20 cellular contexts compared by ENCODE assay signal in genomic region chr1:214361636-214362035, GRCh38.
DNase-seq lines count a peak whose midpoint lies in the region; ATAC-seq, FAIRE-seq and TF ChIP-seq lines count a peak whose summit lies in the region.
"Had no signal": no experiment of that assay in that cellular context is flagged by ENCODE, and none has a peak within 500 bp of the region (broad histone marks: within the 10 kb centered on the region; RNA-seq: fewer than 3 reads in every experiment).

No MANE protein-coding gene starts in this region.

- WGBS in K562 (ENCODE audit: insufficient coverage, low coverage, missing lambda C conversion rate) = 0% methylated on average over 1 of the region's 1 CpG
- WGBS in H9 (ENCODE audit: extremely low coverage, insufficient read length, low lambda C conversion rate) = no CpG with 5 or more reads among the region's 1 CpG

- H2AFZ ChIP-seq in K562 (ENCODE audit: low read depth, low read length) (0 out of 2 replicates have a peak overlapping the region, but pooled peaks have one; percentile 75), H9 (ENCODE audit: low read length) (no peak overlapping the region)

- H3T11ph ChIP-seq in H9 (ENCODE audit: low read length) = no peak overlapping the region

- FAIRE-seq in K562 (lab: Jason Lieb, UNC) = no peak
- FAIRE-seq: GM12878, GM19239 had no signal

- no peaks in the 10 kb centered on the region for H4K20me1 ChIP-seq in K562 (replicated peaks; ENCODE audit: control insufficient read depth, insufficient read depth, low read length)
- no peaks in the 10 kb centered on the region for H4K20me1 ChIP-seq in H9 (ENCODE audit: control insufficient read depth, insufficient read depth, insufficient read length)

- no peak overlapping the region for H3K9ac ChIP-seq in K562 (ENCODE audit: insufficient read depth in 1 of 2, low read depth in 2 of 2, low read length in 2 of 2)
- H3K9ac ChIP-seq in colonic mucosa (ENCODE audit: low read depth in 2 of 2, low read length in 2 of 2) = no peak overlapping the region
- H3K9ac ChIP-seq in H9 (ENCODE audit: extremely low read depth, insufficient read length, low read length) = no peak overlapping the region

- H3K9me1 ChIP-seq in K562 (ENCODE audit: control insufficient read depth, insufficient read depth, low read length) = no peaks in the 10 kb centered on the region

- no peak for TF ChIP-seq CTCF in left ventricle myocardium inferior (IDR thresholded peaks at IDR 0.05; ENCODE audit: borderline replicate concordance)
- TF ChIP-seq CTCF in K562 (IDR thresholded peaks at IDR 0.05 in 2 of 3, conservative IDR thresholded peaks at IDR 0.05 in 1 of 3; ENCODE audit: insufficient read depth in 2 of 3, low read depth in 1 of 3, low read length in 3 of 3) = no peak
- no peak for TF ChIP-seq CTCF in nephron progenitor cell (IDR thresholded peaks at IDR 0.05)
- TF ChIP-seq CTCF in tibial artery (IDR thresholded peaks at IDR 0.05) = no peak
- TF ChIP-seq CTCF in colonic mucosa (IDR thresholded peaks at IDR 0.05) = no peak
- TF ChIP-seq CTCF in H9 (conservative IDR thresholded peaks at IDR 0.05) = no peak

- TF ChIP-seq RAD21 in K562 (CRISPR knock-in tag; conservative IDR thresholded peaks at IDR 0.05 in 1 of 2, IDR thresholded peaks at IDR 0.05 in 1 of 2) = no peak

- in situ Hi-C loops in K562 (cut with MboI) = no loop called here

- H3K4me3 Mint-ChIP-seq in nephron progenitor cell (no peak overlapping the region), H9 (no peak overlapping the region)
- H3K4me3 Mint-ChIP-seq: CD4-positive, alpha-beta T cell had no signal

- no peak overlapping the region for H4K5ac ChIP-seq in H9 (ENCODE audit: insufficient read length, low read depth, low read length)

- intact Hi-C loops in left ventricle myocardium inferior (cut with micrococcal nuclease) = no loop called here
- intact Hi-C loops in Right ventricle myocardium superior (cut with DNase I) = no loop called here
- intact Hi-C loops in K562 (cut with micrococcal nuclease) = no loop called here
- intact Hi-C loops in tibial artery (cut with DNase I; ENCODE audit: low total_unique reads) = no loop called here
- intact Hi-C loops in colonic mucosa (cut with DNase I) = no loop called here

- no peak overlapping the region for H3K4me3 ChIP-seq in left ventricle myocardium inferior
- no peak overlapping the region for H3K4me3 ChIP-seq in K562
- H3K4me3 ChIP-seq in tibial artery = no peak overlapping the region
- no peak overlapping the region for H3K4me3 ChIP-seq in colonic mucosa
- H3K4me3 ChIP-seq: GM12878 had no signal

- H3K9me3 Mint-ChIP-seq in nephron progenitor cell = no peaks in the 10 kb centered on the region
- H3K9me3 Mint-ChIP-seq in H9 = no peaks in the 10 kb centered on the region
- H3K9me3 Mint-ChIP-seq: CD4-positive, alpha-beta T cell had no signal

- H3K27me3 Mint-ChIP-seq in nephron progenitor cell (ENCODE audit: low read depth, poor library complexity) = no peaks in the 10 kb centered on the region
- no peaks in the 10 kb centered on the region for H3K27me3 Mint-ChIP-seq in H9 (ENCODE audit: low read depth)

- no peaks in the 10 kb centered on the region for H3K27me3 ChIP-seq in left ventricle myocardium inferior (ENCODE audit: low read depth)
- H3K27me3 ChIP-seq in K562 (ENCODE audit: control insufficient read depth in 2 of 2, insufficient read depth in 2 of 2, low read length in 2 of 2) = peaks cover 7 to 20% of the 10 kb centered on the region in 2 experiments; a peak in 4 of 5 replicates
- no peaks in the 10 kb centered on the region for H3K27me3 ChIP-seq in tibial artery
- H3K27me3 ChIP-seq in colonic mucosa = no peaks in the 10 kb centered on the region
- H3K27me3 ChIP-seq in H9 (ENCODE audit: insufficient read depth, low read length) = no peaks in the 10 kb centered on the region

- no peaks in the 10 kb centered on the region for H3K23me2 ChIP-seq in H9 (ENCODE audit: insufficient read length, low read depth, low read length, poor library complexity, severe bottlenecking)

- no peak overlapping the region for H3K4ac ChIP-seq in H9 (ENCODE audit: low read depth, low read length)

- H2BK5ac ChIP-seq in H9 (ENCODE audit: insufficient read length, low read length) = no peak overlapping the region

- peaks cover 84% of the 10 kb centered on the region for H3K36me3 Mint-ChIP-seq in nephron progenitor cell (ENCODE audit: low read depth)
- H3K36me3 Mint-ChIP-seq in H9 (ENCODE audit: insufficient read depth in 1 of 3, low read depth in 3 of 3) = peaks cover 3 to 77% (median 53%) of the 10 kb centered on the region in 3 experiments; a peak in 6 of 7 replicates

- H3K27ac ChIP-seq in left ventricle myocardium inferior (replicated peaks) (peak overlapping the region; percentile 86), K562 (ENCODE audit: extremely low read depth, low read depth, low read length) (no peak overlapping the region), tibial artery (peak overlapping the region; percentile 77 to 78), colonic mucosa (no peak overlapping the region), H9 (ENCODE audit: insufficient read length, low read depth, low read length) (no peak overlapping the region)

- H3K79me1 ChIP-seq in H9 (ENCODE audit: insufficient read depth, low read depth, low read length, poor library complexity, severe bottlenecking) = no peaks in the 10 kb centered on the region

- H2AK5ac ChIP-seq in H9 (ENCODE audit: insufficient read length, low read length) = no peak overlapping the region

- H3K18ac ChIP-seq in H9 (ENCODE audit: insufficient read length, low read depth, low read length) = no peak overlapping the region

- no peaks in the 10 kb centered on the region for H3K9me3 ChIP-seq in left ventricle myocardium inferior (replicated peaks)
- no peaks in the 10 kb centered on the region for H3K9me3 ChIP-seq in K562 (replicated peaks; ENCODE audit: control insufficient read depth, insufficient read depth, low read depth, low read length)
- H3K9me3 ChIP-seq in tibial artery = no peaks in the 10 kb centered on the region
- no peaks in the 10 kb centered on the region for H3K9me3 ChIP-seq in colonic mucosa
- H3K9me3 ChIP-seq in H9 (ENCODE audit: control insufficient read depth, low read depth, low read length) = no peaks in the 10 kb centered on the region

- CTCF ChIA-PET in K562 (lab: Yijun Ruan, JAX; ENCODE audit: low intra/inter-chr PET ratio) = no interaction called here

- H3K36me3 ChIP-seq in left ventricle myocardium inferior (peaks cover 47% of the 10 kb centered on the region), K562 (ENCODE audit: control insufficient read depth, insufficient read depth, low read length) (no peaks in the 10 kb centered on the region), tibial artery (peaks cover 18 to 63% (median 31%) of the 10 kb centered on the region in 3 donors), colonic mucosa (no peaks in the 10 kb centered on the region)

- POLR2A ChIA-PET in K562 (lab: Yijun Ruan, JAX) = interaction anchor here (0.8 kb wide), 1 partner anchor 82 kb away, joined by 4 read pairs; no protein-coding TSS in a partner anchor

- H3K27ac Mint-ChIP-seq in nephron progenitor cell (peak overlapping the region; percentile 86), H9 (peak overlapping the region in 1 of 3 experiments; percentile 24; a peak in 1 of 7 replicates)
- H3K27ac Mint-ChIP-seq: CD4-positive, alpha-beta T cell had no signal

- peaks cover 25% of the 10 kb centered on the region for H3K4me1 Mint-ChIP-seq in nephron progenitor cell
- H3K4me1 Mint-ChIP-seq in H9 = no peaks in the 10 kb centered on the region

- H3K14ac ChIP-seq in H9 (ENCODE audit: insufficient read depth, low read length) = no peak overlapping the region

- H3K56ac ChIP-seq in H9 (ENCODE audit: insufficient read length, low read depth, low read length) = no peak overlapping the region

- no peak for TF ChIP-seq POLR2A in K562 (conservative IDR thresholded peaks at IDR 0.05)

- H3K4me1 ChIP-seq in left ventricle myocardium inferior (peaks cover 48% of the 10 kb centered on the region), K562 (replicated peaks in 1 of 2; ENCODE audit: control insufficient read depth in 2 of 2, insufficient read depth in 2 of 2, low read length in 2 of 2) (peaks cover 0 to 23% of the 10 kb centered on the region in 2 experiments; a peak in 3 of 5 replicates), tibial artery (peaks cover 0 to 48% (median 20%) of the 10 kb centered on the region in 4 donors), colonic mucosa (no peaks in the 10 kb centered on the region), H9 (ENCODE audit: insufficient read depth, low read length) (no peaks in the 10 kb centered on the region)

- H3K23ac ChIP-seq in H9 (ENCODE audit: insufficient read length, low read depth, low read length) = no peak overlapping the region

- H3K79me2 ChIP-seq in K562 (ENCODE audit: control insufficient read depth, insufficient read depth, low read length) = no peaks in the 10 kb centered on the region
- no peaks in the 10 kb centered on the region for H3K79me2 ChIP-seq in H9 (ENCODE audit: insufficient read depth, low read length)

- ATAC-seq in Right ventricle myocardium superior (ENCODE audit: poor library complexity) = no peak
- no peak for ATAC-seq in K562
- ATAC-seq: GM12878, HCT116 had no signal

- no peak for DNase-seq in left ventricle myocardium inferior
- DNase-seq in Right ventricle myocardium superior = no peak
- no peak for DNase-seq in K562 (ENCODE audit: extremely low read depth in 1 of 4, low spot score in 3 of 4)
- DNase-seq in nephron progenitor cell = no peak
- DNase-seq in tibial artery = no peak
- no peak for DNase-seq in activated CD4-positive, CD25-positive, alpha-beta regulatory T cell treated with anti-CD3 and anti-CD28 coated beads, Interleukin-2, amount 50 U/mL, for 72 hours
- DNase-seq in colonic mucosa = no peak
- no peak for DNase-seq in H9
- DNase-seq: AML-193; Calu3; CD4-positive, alpha-beta T cell; NCI-H1092; NCI-H2107; NCI-H226; NCI-H526 treated with DMSO at 0.1 percent for 48 hours; NK-92 treated with Interleukin-12 subunit alpha and Interleukin-12 subunit beta, amount 100 ng/mL, for 24 hours; SHP77 had no signal

- H4K8ac ChIP-seq in H9 (replicated peaks; ENCODE audit: insufficient read length, low read depth, low read length) = no peak overlapping the region

- H3K4me2 ChIP-seq in K562 (ENCODE audit: insufficient read depth, low read length) = peak overlapping the region; percentile 42; the same call in 1 of the 2 replicates
- no peak overlapping the region for H3K4me2 ChIP-seq in H9 (ENCODE audit: insufficient read depth, insufficient read length, low read length)

- no TSS peak for BruUV-seq in K562 (replicated peaks; lab: Mats Ljungman, UMichigan)

- H2BK15ac ChIP-seq in H9 (ENCODE audit: low read depth, low read length) = no peak overlapping the region

- H2BK120ac ChIP-seq in H9 (ENCODE audit: low read depth, low read length, poor library complexity, severe bottlenecking) = no peak overlapping the region

- H2BK20ac ChIP-seq in H9 (ENCODE audit: low read depth, low read length, poor library complexity, severe bottlenecking) = no peak overlapping the region

- no peak for TF ChIP-seq EP300 in K562 (IDR thresholded peaks at IDR 0.05; ENCODE audit: low read length)

- no peak overlapping the region for H2BK12ac ChIP-seq in H9 (ENCODE audit: insufficient read length, low read depth, low read length)

- H4K91ac ChIP-seq in H9 (ENCODE audit: insufficient read length, low read depth, low read length) = no peak overlapping the region

TF ChIP-seq in K562, 482 proteins besides CTCF, POLR2A, EP300 and RAD21 (continues in another document):
- no peak for TF ChIP-seq KLF16 (IDR thresholded peaks at IDR 0.05)
- no peak for TF ChIP-seq KAT7 (CRISPR knock-in tag; IDR thresholded peaks at IDR 0.05; ENCODE audit: borderline replicate concordance)

Comparison
In these comparisons a context has a peak if more than half of its experiments do, and no peak if none do; other contexts are left out.
1. H3K27ac ChIP-seq: peak in left ventricle myocardium inferior (single experiment) and tibial artery (2 of 2); none in K562 (single experiment), colonic mucosa (single experiment) and H9 (single experiment).